26 cellular contexts compared by ENCODE assay signal in the genomic region with DNA sequence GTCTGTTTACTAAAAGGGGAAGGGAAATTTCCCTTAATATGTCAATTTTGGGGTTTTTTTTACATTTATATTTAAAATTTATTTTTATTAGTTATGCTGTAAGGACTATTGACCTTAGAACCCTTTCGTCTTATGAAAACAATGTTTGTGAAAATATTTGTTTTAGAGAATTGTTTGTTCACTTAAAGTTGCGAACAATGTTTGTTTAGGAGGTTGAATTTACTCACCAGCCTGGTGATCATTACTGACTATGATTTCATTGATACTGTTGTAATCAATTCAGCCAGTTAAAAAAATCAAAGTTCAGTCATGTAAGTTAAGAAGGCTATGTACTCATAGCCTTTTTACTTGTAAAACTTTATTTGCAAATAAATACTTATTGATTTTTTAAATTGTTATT.
"Had no signal": no experiment of that assay in that cellular context is flagged by ENCODE, and none has a peak within 500 bp of the region (broad histone marks: within the 10 kb centered on the region; RNA-seq: fewer than 3 reads in every experiment).

No MANE protein-coding gene starts in this region.

- H3K27ac ChIP-seq: adrenal gland, body of pancreas, heart left ventricle had no signal

- H3K27me3 ChIP-seq: adrenal gland, body of pancreas, heart left ventricle had no signal

- H3K4me3 ChIP-seq: adrenal gland, body of pancreas, heart left ventricle had no signal

- ATAC-seq: activated CD4-positive, alpha-beta T cell treated with anti-CD3 and anti-CD28 coated beads for 36 hours; activated CD8-positive, alpha-beta memory T cell treated with anti-CD3 and anti-CD28 coated beads, Interleukin-2, amount 10 ng/mL, durations not matched to agents 7 days and 5 days; activated CD8-positive, alpha-beta T cell treated with anti-CD3 and anti-CD28 coated beads, Interleukin-2, amount 10 ng/mL, durations not matched to agents 7 days and 5 days; activated naive CD8-positive, alpha-beta T cell treated with anti-CD3 and anti-CD28 coated beads, Interleukin-2, amount 50 U/mL, for 24 hours; body of pancreas; esophagus mucosa; heart left ventricle; T-cell had no signal

- H3K9me3 ChIP-seq: adrenal gland, body of pancreas, heart left ventricle had no signal

- H3K36me3 ChIP-seq: adrenal gland, heart left ventricle had no signal

- DNase-seq: activated CD4-positive, alpha-beta memory T cell treated with anti-CD3 and anti-CD28 coated beads for 36 hours; activated CD4-positive, alpha-beta T cell treated with anti-CD3 and anti-CD28 coated beads for 36 hours; activated CD4-positive, alpha-beta T cell treated with anti-CD3 and anti-CD28 coated beads, Interleukin-2, amount 10 ng/mL, durations not matched to agents 24 days and 14 days; activated CD4-positive, CD25-positive, alpha-beta regulatory T cell; activated CD4-positive, CD25-positive, alpha-beta regulatory T cell treated with anti-CD3 and anti-CD28 coated beads, Interleukin-2, amount 50 U/mL, for 72 hours; activated CD8-positive, alpha-beta memory T cell treated with anti-CD3 and anti-CD28 coated beads, Interleukin-2, amount 10 ng/mL, durations not matched to agents 7 days and 5 days; activated CD8-positive, alpha-beta memory T cell treated with anti-CD3 and anti-CD28 coated beads, Interleukin-2, amount 50 U/mL, for 4 hours; activated CD8-positive, alpha-beta T cell treated with anti-CD3 and anti-CD28 coated beads, Interleukin-2, amount 10 ng/mL, durations not matched to agents 7 days and 5 days; activated effector memory CD4-positive, alpha-beta T cell treated with anti-CD3 and anti-CD28 coated beads, Interleukin-2, amount 50 U/mL, for 16 hours; activated naive CD4-positive, alpha-beta T cell treated with anti-CD3 and anti-CD28 coated beads for 36 hours; activated naive CD8-positive, alpha-beta T cell treated with anti-CD3 and anti-CD28 coated beads for 36 hours; activated naive CD8-positive, alpha-beta T cell treated with anti-CD3 and anti-CD28 coated beads, Interleukin-2, amount 50 U/mL, for 24 hours; activated T-cell treated with anti-CD3 and anti-CD28 coated beads, Interleukin-2, amount 50 U/mL, for 1 hour; activated T-cell treated with anti-CD3 and anti-CD28 coated beads, Interleukin-2, amount 50 U/mL, for 48 hours; adrenal gland; amygdala; aorta; body of pancreas; caudate nucleus; effector CD8-positive, alpha-beta T cell; foreskin fibroblast; glutamatergic neuron; heart left ventricle; T-cell; T-helper 9 cell had no signal

- H3K4me1 ChIP-seq: adrenal gland, heart left ventricle had no signal
